28 cellular contexts compared by ENCODE assay signal in genomic region chr11:129089279-129089678, GRCh38.
"Had no signal": no experiment of that assay in that cellular context is flagged by ENCODE, and none has a peak within 500 bp of the region (broad histone marks: within the 10 kb centered on the region; RNA-seq: fewer than 3 reads in every experiment).

No MANE protein-coding gene starts in this region.

- H3K27ac ChIP-seq: ascending aorta, cardiac muscle cell, SJCRH30, SK-N-MC, WERI-Rb-1 had no signal

- H3K27me3 ChIP-seq: ascending aorta, cardiac muscle cell, SJCRH30 had no signal

- DNase-seq: activated CD4-positive, alpha-beta T cell treated with anti-CD3 and anti-CD28 coated beads for 1 hour; activated CD4-positive, alpha-beta T cell treated with anti-CD3 and anti-CD28 coated beads for 48 hours; activated CD4-positive, alpha-beta T cell treated with anti-CD3 and anti-CD28 coated beads, Interleukin-2, amount 50 U/mL, for 4 hours; activated CD4-positive, CD25-positive, alpha-beta regulatory T cell; activated CD8-positive, alpha-beta T cell treated with anti-CD3 and anti-CD28 coated beads for 36 hours; activated effector memory CD4-positive, alpha-beta T cell treated with anti-CD3 and anti-CD28 coated beads, Interleukin-2, amount 50 U/mL, for 16 hours; activated naive CD4-positive, alpha-beta T cell; activated naive CD4-positive, alpha-beta T cell treated with anti-CD3 and anti-CD28 coated beads, Interleukin-2, amount 50 U/mL, for 16 hours; activated naive CD8-positive, alpha-beta T cell treated with anti-CD3 and anti-CD28 coated beads for 36 hours; activated T-cell treated with anti-CD3 and anti-CD28 coated beads, Interleukin-2, amount 50 U/mL, for 1 hour; activated T-cell treated with anti-CD3 and anti-CD28 coated beads, Interleukin-2, amount 50 U/mL, for 72 hours; amygdala; NCI-H1092 treated with DMSO at 0.1 percent for 48 hours; NCI-H146; NCI-H187; NCI-H2081; NCI-H345; NCI-H524 treated with DMSO at 0.1 percent for 48 hours; SHP77; SJCRH30; T1000; WERI-Rb-1 had no signal

- H3K9me3 ChIP-seq: SJCRH30 had no signal

- ATAC-seq: activated CD8-positive, alpha-beta T cell treated with anti-CD3 and anti-CD28 coated beads for 36 hours; activated T-cell treated with anti-CD3 and anti-CD28 coated beads, Interleukin-2, amount 50 U/mL, for 72 hours; activated T-helper 17 cell treated with anti-CD3 and anti-CD28 coated beads, Interleukin-2, amount 50 U/mL, for 72 hours; K562; Panc1 had no signal

- H3K36me3 ChIP-seq: cardiac muscle cell, SJCRH30, WERI-Rb-1 had no signal

- FAIRE-seq: K562 had no signal

- H3K4me1 ChIP-seq: ascending aorta, SJCRH30 had no signal

- H3K4me3 ChIP-seq: ascending aorta, cardiac muscle cell, K562, SJCRH30, SK-N-MC had no signal
